Comparison of ENCODE assay signal across 34 cellular contexts in the genomic region with DNA sequence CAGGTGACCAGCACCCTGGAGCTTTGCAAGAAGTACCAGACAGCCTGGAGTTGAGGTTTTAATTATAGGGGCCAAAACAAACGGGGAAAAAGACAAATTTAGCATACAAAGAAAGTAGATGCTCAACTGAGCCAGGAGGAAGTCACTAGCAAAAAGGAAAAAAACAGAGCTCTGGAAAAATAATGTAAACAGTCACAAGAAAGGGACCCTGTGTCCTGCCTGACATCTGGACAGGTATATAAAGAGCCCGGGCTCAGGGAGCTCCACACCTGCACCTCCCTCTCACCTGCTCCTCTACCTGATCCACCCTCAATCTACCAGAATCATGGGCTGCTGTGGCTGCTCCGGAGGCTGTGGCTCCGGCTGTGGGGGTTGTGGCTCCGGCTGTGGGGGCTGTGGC. TPM values are rescaled to one million over a fixed set of nuclear protein-coding genes. Genes with fewer than 3 reads are reported as not detected.
"Had no signal": no experiment of that assay in that cellular context is flagged by ENCODE, and none has a peak within 500 bp of the region (broad histone marks: within the 10 kb centered on the region; RNA-seq: fewer than 3 reads in every experiment).

TSS of gene KRTAP5-10 (plus strand) at position 301 of the 400 bp plus-strand sequence. CDS start at position 326, 25 bp downstream.

- H3K4me2 ChIP-seq: KMS-11, SK-N-SH had no signal

- H3K4me3 ChIP-seq: adrenal gland, Peyer's patch, SJSA1 had no signal

- H3K27me3 ChIP-seq: brain microvascular endothelial cell, Peyer's patch, SJSA1 had no signal

- FAIRE-seq: TTC549 had no signal

- H3K4me1 ChIP-seq: adrenal gland, Peyer's patch, SJSA1 had no signal

- H3K4me1 Mint-ChIP-seq: activated CD4-positive, alpha-beta T cell treated with anti-CD3 and anti-CD28 coated beads, Interleukin-2, amount 10 ng/mL, durations not matched to agents 7 days and 5 days had no signal

- H3K9me3 ChIP-seq: adrenal gland, Peyer's patch, SJSA1, SK-N-SH had no signal

- H3K36me3 ChIP-seq: adrenal gland, brain microvascular endothelial cell, Peyer's patch, SJSA1 had no signal

- H3K9me3 Mint-ChIP-seq: activated CD4-positive, alpha-beta memory T cell treated with anti-CD3 and anti-CD28 coated beads for 36 hours; activated CD4-positive, alpha-beta T cell treated with anti-CD3 and anti-CD28 coated beads, Interleukin-2, amount 10 ng/mL, durations not matched to agents 7 days and 5 days; activated T-cell treated with anti-CD3 and anti-CD28 coated beads, Interleukin-2, amount 50 U/mL, for 4 hours; activated T-helper 1 cell treated with anti-CD3 and anti-CD28 coated beads, Interleukin-12 subunit alpha, Interleukin-12 subunit beta, Interleukin-2, Interleukin-4 antibody, amounts not matched to agents 30 ng/mL and 10 ng/mL and 1 ng/mL, durations not matched to agents 14 hours and 24 hours and 36 hours; T-helper 1 cell treated with Interleukin-12 subunit alpha and Interleukin-12 subunit beta and Interleukin-4 antibody, amounts not matched to agents 30 μg/mL and 1 μg/mL, for 36 hours; T-helper 2 cell treated with Interferon-gamma antibody and Interleukin-4, amounts not matched to agents 5 μg/mL and 100 μg/mL, for 36 hours had no signal

- H3K27ac ChIP-seq: adrenal gland, brain microvascular endothelial cell, KMS-11, Peyer's patch, SJSA1 had no signal

- H3K36me3 Mint-ChIP-seq: activated CD4-positive, alpha-beta memory T cell treated with anti-CD3 and anti-CD28 coated beads for 36 hours had no signal

- H3K9ac ChIP-seq: KMS-11, SK-N-SH had no signal

- DNase-seq: activated CD4-positive, alpha-beta memory T cell treated with anti-CD3 and anti-CD28 coated beads for 36 hours; activated CD4-positive, alpha-beta T cell treated with anti-CD3 and anti-CD28 coated beads, Interleukin-2, amount 10 ng/mL, durations not matched to agents 7 days and 5 days; activated CD8-positive, alpha-beta memory T cell treated with anti-CD3 and anti-CD28 coated beads, Interleukin-2, amount 50 U/mL, for 4 hours; activated effector memory CD4-positive, alpha-beta T cell treated with Interleukin-2 at 50 U/mL for 16 hours; activated naive CD4-positive, alpha-beta T cell treated with anti-CD3 and anti-CD28 coated beads, Interleukin-2, amount 50 U/mL, for 16 hours; activated T-cell treated with anti-CD3 and anti-CD28 coated beads for 4 hours; activated T-cell treated with anti-CD3 and anti-CD28 coated beads, Interleukin-2, amount 50 U/mL, for 4 hours; adrenal gland; anterior cingulate cortex; brain microvascular endothelial cell; central memory CD4-positive, alpha-beta T cell; MM.1S; MV-4-11; NCI-H1092; NCI-H146; NCI-H187; NCI-H2029 treated with DMSO at 0.1 percent for 48 hours; NCI-H2107; NCI-H2171; NCI-H510A; NCI-H526; RPMI8226; SHP77 treated with DMSO at 0.1 percent for 48 hours; SK-N-SH had no signal

- H3K27ac Mint-ChIP-seq: activated CD4-positive, alpha-beta memory T cell treated with anti-CD3 and anti-CD28 coated beads for 36 hours; activated CD4-positive, alpha-beta T cell treated with anti-CD3 and anti-CD28 coated beads, Interleukin-2, amount 10 ng/mL, durations not matched to agents 7 days and 5 days; activated T-helper 1 cell treated with anti-CD3 and anti-CD28 coated beads, Interleukin-12 subunit alpha, Interleukin-12 subunit beta, Interleukin-2, Interleukin-4 antibody, amounts not matched to agents 30 ng/mL and 10 ng/mL and 1 ng/mL, durations not matched to agents 14 hours and 24 hours and 36 hours; T-helper 1 cell treated with Interleukin-12 subunit alpha and Interleukin-12 subunit beta and Interleukin-4 antibody, amounts not matched to agents 30 μg/mL and 1 μg/mL, for 36 hours; T-helper 2 cell treated with Interferon-gamma antibody and Interleukin-4, amounts not matched to agents 5 μg/mL and 100 μg/mL, for 36 hours had no signal

- H3K4me3 Mint-ChIP-seq: activated CD4-positive, alpha-beta memory T cell treated with anti-CD3 and anti-CD28 coated beads for 36 hours; activated CD4-positive, alpha-beta T cell treated with anti-CD3 and anti-CD28 coated beads, Interleukin-2, amount 10 ng/mL, durations not matched to agents 7 days and 5 days; activated T-cell treated with anti-CD3 and anti-CD28 coated beads, Interleukin-2, amount 50 U/mL, for 4 hours; activated T-helper 1 cell treated with anti-CD3 and anti-CD28 coated beads, Interleukin-12 subunit alpha, Interleukin-12 subunit beta, Interleukin-2, Interleukin-4 antibody, amounts not matched to agents 30 ng/mL and 10 ng/mL and 1 ng/mL, durations not matched to agents 14 hours and 24 hours and 36 hours; T-helper 1 cell treated with Interleukin-12 subunit alpha and Interleukin-12 subunit beta and Interleukin-4 antibody, amounts not matched to agents 30 μg/mL and 1 μg/mL, for 36 hours; T-helper 2 cell treated with Interferon-gamma antibody and Interleukin-4, amounts not matched to agents 5 μg/mL and 100 μg/mL, for 36 hours had no signal

RNA-seq across cellular contexts. Expression of gene KRTAP5-10, which starts in this region (rescaled TPM):
- total RNA-seq: activated CD4-positive, alpha-beta memory T cell treated with anti-CD3 and anti-CD28 coated beads for 36 hours; activated CD4-positive, alpha-beta T cell treated with anti-CD3 and anti-CD28 coated beads, Interleukin-2, amount 10 ng/mL, durations not matched to agents 7 days and 5 days; activated T-cell treated with anti-CD3 and anti-CD28 coated beads, Interleukin-2, amount 50 U/mL, for 4 hours; activated T-helper 1 cell treated with anti-CD3 and anti-CD28 coated beads, Interleukin-12 subunit alpha, Interleukin-12 subunit beta, Interleukin-2, Interleukin-4 antibody, amounts not matched to agents 30 ng/mL and 10 ng/mL and 1 ng/mL, durations not matched to agents 14 hours and 24 hours and 36 hours; adrenal gland; cerebellum; LHCN-M2; PC-3; Peyer's patch; SJSA1 had no signal
- polyA plus RNA-seq: SK-N-SH had no signal
